1 cellular context compared by ENCODE assay signal in the genomic region with DNA sequence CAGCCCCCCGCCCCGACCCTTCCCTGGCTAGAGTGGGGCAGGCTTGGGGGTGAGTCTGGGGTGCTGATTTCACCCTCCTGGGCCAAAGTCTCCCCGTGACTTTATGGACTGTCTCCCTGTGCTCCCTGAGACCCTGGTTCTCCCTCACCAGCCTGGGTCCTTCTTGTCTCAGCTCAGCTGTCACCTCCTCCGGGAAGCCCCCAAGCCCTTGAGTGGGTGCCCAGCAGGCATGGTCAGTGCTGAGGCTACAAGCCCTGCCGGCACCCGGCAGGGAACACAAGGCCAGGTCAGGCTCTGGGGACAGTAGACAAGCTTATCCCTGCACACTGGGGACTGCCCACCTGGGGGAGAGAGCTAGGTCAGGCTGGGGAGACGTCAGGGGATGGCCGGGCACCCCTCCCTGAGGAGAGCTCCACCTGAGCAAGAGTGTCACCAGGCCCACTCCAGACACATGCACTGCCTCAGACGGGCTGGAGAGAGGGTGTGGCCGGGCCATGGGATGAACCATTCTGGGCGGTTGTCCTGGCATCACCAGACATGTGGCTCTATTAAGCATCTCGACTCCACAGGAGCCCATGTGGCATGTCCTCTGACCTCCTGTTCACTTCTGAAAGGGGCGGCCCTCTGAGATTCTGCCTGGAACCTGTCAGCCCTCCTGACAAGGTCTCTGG.
A peak's percentile ranks its signal among the peaks of the same experiment; 100 is the strongest.
TF ChIP-seq lines count a peak whose summit lies in the region.

No MANE protein-coding gene starts in this region.

TF ChIP-seq in K562, 482 proteins besides CTCF, POLR2A, EP300 and RAD21 (continued from another document and continues in another):
- TF ChIP-seq, protein P1, sequence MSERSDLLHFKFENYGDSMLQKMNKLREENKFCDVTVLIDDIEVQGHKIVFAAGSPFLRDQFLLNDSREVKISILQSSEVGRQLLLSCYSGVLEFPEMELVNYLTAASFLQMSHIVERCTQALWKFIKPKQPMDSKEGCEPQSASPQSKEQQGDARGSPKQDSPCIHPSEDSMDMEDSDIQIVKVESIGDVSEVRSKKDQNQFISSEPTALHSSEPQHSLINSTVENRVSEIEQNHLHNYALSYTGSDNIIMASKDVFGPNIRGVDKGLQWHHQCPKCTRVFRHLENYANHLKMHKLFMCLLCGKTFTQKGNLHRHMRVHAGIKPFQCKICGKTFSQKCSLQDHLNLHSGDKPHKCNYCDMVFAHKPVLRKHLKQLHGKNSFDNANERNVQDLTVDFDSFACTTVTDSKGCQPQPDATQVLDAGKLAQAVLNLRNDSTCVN (CRISPR knock-in tag; IDR thresholded peaks at IDR 0.05): no peak
- TF ChIP-seq EP400 (IDR thresholded peaks at IDR 0.05) (no peak), FOXJ3 (CRISPR knock-in tag; IDR thresholded peaks at IDR 0.05) (no peak), CBX8 (IDR thresholded peaks at IDR 0.05; ENCODE audit: borderline replicate concordance, extremely low read depth, low read depth, low read length, poor library complexity, severe bottlenecking) (no peak), PHF20 (IDR thresholded peaks at IDR 0.05; ENCODE audit: partially characterized antibody) (no peak), ZNF584 (CRISPR knock-in tag; IDR thresholded peaks at IDR 0.05; ENCODE audit: low read depth) (no peak), ZFP36 (IDR thresholded peaks at IDR 0.05; ENCODE audit: low read depth, low read length, partially characterized antibody) (peak; percentile 74), SREBF2 (CRISPR knock-in tag; IDR thresholded peaks at IDR 0.05) (no peak), NFATC3 (IDR thresholded peaks at IDR 0.05) (no peak), NCOA6 (IDR thresholded peaks at IDR 0.05) (no peak), FOXP1 (CRISPR knock-in tag; IDR thresholded peaks at IDR 0.05) (peak; percentile 78), ZC3H8 (IDR thresholded peaks at IDR 0.05) (no peak), ZNF408 (CRISPR knock-in tag; IDR thresholded peaks at IDR 0.05; ENCODE audit: low read depth) (no peak), ZSCAN29 (IDR thresholded peaks at IDR 0.05) (no peak), HSF4 (CRISPR knock-in tag; IDR thresholded peaks at IDR 0.05; ENCODE audit: borderline replicate concordance) (no peak), JUN (IDR thresholded peaks at IDR 0.05; ENCODE audit: borderline replicate concordance, low read depth, low read length) (no peak), JUN (CRISPR knock-in tag; IDR thresholded peaks at IDR 0.05; ENCODE audit: borderline replicate concordance) (peak; percentile 92; the same call in 1 of the 2 replicates), ZNF217 (CRISPR knock-in tag; IDR thresholded peaks at IDR 0.05) (no peak), MCM2 (IDR thresholded peaks at IDR 0.05; ENCODE audit: low read depth) (no peak), NFIC (IDR thresholded peaks at IDR 0.05) (no peak), FOXA1 (IDR thresholded peaks at IDR 0.05; ENCODE audit: borderline replicate concordance) (no peak), NFE2L1 (tag; IDR thresholded peaks at IDR 0.05; ENCODE audit: borderline replicate concordance, low read depth) (no peak), NR4A1 (CRISPR knock-in tag; IDR thresholded peaks at IDR 0.05) (no peak), NR4A1 (tag; IDR thresholded peaks at IDR 0.05) (no peak), ZBTB7A (IDR thresholded peaks at IDR 0.05; ENCODE audit: borderline replicate concordance, control insufficient read depth, low read depth, low read length) (no peak), SIN3A (IDR thresholded peaks at IDR 0.05; ENCODE audit: borderline replicate concordance in 2 of 2, control insufficient read depth in 1 of 2, low read depth in 2 of 2, low read length in 2 of 2) (no peak), RBBP5 (IDR thresholded peaks at IDR 0.05; ENCODE audit: borderline replicate concordance, insufficient read depth, low read length, poor library complexity, severe bottlenecking) (peak; percentile 22), ZNF551 (CRISPR knock-in tag; IDR thresholded peaks at IDR 0.05) (no peak), ZZZ3 (IDR thresholded peaks at IDR 0.05) (no peak), ZNF764 (CRISPR knock-in tag; IDR thresholded peaks at IDR 0.05; ENCODE audit: low read depth) (no peak), ESRRA (IDR thresholded peaks at IDR 0.05; ENCODE audit: borderline replicate concordance, low read depth) (no peak), ILF3 (IDR thresholded peaks at IDR 0.05; ENCODE audit: borderline replicate concordance) (no peak), GABPA (tag; conservative IDR thresholded peaks at IDR 0.05; ENCODE audit: low read depth) (no peak), FOXM1 (IDR thresholded peaks at IDR 0.05; ENCODE audit: low read depth) (no peak), FOXM1 (CRISPR knock-in tag; IDR thresholded peaks at IDR 0.05; ENCODE audit: low read depth) (no peak), C11orf30 (IDR thresholded peaks at IDR 0.05; ENCODE audit: low read depth) (no peak), ZNF274 (IDR thresholded peaks at IDR 0.05; ENCODE audit: borderline replicate concordance, low read depth, low read length) (no peak), FOXK2 (conservative IDR thresholded peaks at IDR 0.05 in 1 of 2, IDR thresholded peaks at IDR 0.05 in 1 of 2; ENCODE audit: low read depth in 2 of 2) (no peak), U2AF2 (optimal IDR thresholded peaks at IDR 0.05; ENCODE audit: low read depth, low read length) (no peak)
- TF ChIP-seq, protein P2, sequence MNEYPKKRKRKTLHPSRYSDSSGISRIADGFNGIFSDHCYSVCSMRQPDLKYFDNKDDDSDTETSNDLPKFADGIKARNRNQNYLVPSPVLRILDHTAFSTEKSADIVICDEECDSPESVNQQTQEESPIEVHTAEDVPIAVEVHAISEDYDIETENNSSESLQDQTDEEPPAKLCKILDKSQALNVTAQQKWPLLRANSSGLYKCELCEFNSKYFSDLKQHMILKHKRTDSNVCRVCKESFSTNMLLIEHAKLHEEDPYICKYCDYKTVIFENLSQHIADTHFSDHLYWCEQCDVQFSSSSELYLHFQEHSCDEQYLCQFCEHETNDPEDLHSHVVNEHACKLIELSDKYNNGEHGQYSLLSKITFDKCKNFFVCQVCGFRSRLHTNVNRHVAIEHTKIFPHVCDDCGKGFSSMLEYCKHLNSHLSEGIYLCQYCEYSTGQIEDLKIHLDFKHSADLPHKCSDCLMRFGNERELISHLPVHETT (CRISPR knock-in tag; conservative IDR thresholded peaks at IDR 0.05 in 1 of 2, IDR thresholded peaks at IDR 0.05 in 1 of 2): no peak
- TF ChIP-seq, protein P3, sequence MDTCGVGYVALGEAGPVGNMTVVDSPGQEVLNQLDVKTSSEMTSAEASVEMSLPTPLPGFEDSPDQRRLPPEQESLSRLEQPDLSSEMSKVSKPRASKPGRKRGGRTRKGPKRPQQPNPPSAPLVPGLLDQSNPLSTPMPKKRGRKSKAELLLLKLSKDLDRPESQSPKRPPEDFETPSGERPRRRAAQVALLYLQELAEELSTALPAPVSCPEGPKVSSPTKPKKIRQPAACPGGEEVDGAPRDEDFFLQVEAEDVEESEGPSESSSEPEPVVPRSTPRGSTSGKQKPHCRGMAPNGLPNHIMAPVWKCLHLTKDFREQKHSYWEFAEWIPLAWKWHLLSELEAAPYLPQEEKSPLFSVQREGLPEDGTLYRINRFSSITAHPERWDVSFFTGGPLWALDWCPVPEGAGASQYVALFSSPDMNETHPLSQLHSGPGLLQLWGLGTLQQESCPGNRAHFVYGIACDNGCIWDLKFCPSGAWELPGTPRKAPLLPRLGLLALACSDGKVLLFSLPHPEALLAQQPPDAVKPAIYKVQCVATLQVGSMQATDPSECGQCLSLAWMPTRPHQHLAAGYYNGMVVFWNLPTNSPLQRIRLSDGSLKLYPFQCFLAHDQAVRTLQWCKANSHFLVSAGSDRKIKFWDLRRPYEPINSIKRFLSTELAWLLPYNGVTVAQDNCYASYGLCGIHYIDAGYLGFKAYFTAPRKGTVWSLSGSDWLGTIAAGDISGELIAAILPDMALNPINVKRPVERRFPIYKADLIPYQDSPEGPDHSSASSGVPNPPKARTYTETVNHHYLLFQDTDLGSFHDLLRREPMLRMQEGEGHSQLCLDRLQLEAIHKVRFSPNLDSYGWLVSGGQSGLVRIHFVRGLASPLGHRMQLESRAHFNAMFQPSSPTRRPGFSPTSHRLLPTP (IDR thresholded peaks at IDR 0.05; ENCODE audit: borderline replicate concordance, extremely low read depth, insufficient read length): no peak
- TF ChIP-seq, protein P4, sequence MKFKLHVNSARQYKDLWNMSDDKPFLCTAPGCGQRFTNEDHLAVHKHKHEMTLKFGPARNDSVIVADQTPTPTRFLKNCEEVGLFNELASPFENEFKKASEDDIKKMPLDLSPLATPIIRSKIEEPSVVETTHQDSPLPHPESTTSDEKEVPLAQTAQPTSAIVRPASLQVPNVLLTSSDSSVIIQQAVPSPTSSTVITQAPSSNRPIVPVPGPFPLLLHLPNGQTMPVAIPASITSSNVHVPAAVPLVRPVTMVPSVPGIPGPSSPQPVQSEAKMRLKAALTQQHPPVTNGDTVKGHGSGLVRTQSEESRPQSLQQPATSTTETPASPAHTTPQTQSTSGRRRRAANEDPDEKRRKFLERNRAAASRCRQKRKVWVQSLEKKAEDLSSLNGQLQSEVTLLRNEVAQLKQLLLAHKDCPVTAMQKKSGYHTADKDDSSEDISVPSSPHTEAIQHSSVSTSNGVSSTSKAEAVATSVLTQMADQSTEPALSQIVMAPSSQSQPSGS (CRISPR knock-in tag; IDR thresholded peaks at IDR 0.05): no peak
- TF ChIP-seq, protein P5, sequence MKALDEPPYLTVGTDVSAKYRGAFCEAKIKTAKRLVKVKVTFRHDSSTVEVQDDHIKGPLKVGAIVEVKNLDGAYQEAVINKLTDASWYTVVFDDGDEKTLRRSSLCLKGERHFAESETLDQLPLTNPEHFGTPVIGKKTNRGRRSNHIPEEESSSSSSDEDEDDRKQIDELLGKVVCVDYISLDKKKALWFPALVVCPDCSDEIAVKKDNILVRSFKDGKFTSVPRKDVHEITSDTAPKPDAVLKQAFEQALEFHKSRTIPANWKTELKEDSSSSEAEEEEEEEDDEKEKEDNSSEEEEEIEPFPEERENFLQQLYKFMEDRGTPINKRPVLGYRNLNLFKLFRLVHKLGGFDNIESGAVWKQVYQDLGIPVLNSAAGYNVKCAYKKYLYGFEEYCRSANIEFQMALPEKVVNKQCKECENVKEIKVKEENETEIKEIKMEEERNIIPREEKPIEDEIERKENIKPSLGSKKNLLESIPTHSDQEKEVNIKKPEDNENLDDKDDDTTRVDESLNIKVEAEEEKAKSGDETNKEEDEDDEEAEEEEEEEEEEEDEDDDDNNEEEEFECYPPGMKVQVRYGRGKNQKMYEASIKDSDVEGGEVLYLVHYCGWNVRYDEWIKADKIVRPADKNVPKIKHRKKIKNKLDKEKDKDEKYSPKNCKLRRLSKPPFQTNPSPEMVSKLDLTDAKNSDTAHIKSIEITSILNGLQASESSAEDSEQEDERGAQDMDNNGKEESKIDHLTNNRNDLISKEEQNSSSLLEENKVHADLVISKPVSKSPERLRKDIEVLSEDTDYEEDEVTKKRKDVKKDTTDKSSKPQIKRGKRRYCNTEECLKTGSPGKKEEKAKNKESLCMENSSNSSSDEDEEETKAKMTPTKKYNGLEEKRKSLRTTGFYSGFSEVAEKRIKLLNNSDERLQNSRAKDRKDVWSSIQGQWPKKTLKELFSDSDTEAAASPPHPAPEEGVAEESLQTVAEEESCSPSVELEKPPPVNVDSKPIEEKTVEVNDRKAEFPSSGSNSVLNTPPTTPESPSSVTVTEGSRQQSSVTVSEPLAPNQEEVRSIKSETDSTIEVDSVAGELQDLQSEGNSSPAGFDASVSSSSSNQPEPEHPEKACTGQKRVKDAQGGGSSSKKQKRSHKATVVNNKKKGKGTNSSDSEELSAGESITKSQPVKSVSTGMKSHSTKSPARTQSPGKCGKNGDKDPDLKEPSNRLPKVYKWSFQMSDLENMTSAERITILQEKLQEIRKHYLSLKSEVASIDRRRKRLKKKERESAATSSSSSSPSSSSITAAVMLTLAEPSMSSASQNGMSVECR (CRISPR knock-in tag; IDR thresholded peaks at IDR 0.05): peak; percentile 52
- TF ChIP-seq, protein P6, sequence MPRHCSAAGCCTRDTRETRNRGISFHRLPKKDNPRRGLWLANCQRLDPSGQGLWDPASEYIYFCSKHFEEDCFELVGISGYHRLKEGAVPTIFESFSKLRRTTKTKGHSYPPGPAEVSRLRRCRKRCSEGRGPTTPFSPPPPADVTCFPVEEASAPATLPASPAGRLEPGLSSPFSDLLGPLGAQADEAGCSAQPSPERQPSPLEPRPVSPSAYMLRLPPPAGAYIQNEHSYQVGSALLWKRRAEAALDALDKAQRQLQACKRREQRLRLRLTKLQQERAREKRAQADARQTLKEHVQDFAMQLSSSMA (CRISPR knock-in tag; IDR thresholded peaks at IDR 0.05): no peak
- TF ChIP-seq, protein P7, sequence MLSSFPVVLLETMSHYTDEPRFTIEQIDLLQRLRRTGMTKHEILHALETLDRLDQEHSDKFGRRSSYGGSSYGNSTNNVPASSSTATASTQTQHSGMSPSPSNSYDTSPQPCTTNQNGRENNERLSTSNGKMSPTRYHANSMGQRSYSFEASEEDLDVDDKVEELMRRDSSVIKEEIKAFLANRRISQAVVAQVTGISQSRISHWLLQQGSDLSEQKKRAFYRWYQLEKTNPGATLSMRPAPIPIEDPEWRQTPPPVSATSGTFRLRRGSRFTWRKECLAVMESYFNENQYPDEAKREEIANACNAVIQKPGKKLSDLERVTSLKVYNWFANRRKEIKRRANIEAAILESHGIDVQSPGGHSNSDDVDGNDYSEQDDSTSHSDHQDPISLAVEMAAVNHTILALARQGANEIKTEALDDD (IDR thresholded peaks at IDR 0.05): no peak
- TF ChIP-seq, protein P8, sequence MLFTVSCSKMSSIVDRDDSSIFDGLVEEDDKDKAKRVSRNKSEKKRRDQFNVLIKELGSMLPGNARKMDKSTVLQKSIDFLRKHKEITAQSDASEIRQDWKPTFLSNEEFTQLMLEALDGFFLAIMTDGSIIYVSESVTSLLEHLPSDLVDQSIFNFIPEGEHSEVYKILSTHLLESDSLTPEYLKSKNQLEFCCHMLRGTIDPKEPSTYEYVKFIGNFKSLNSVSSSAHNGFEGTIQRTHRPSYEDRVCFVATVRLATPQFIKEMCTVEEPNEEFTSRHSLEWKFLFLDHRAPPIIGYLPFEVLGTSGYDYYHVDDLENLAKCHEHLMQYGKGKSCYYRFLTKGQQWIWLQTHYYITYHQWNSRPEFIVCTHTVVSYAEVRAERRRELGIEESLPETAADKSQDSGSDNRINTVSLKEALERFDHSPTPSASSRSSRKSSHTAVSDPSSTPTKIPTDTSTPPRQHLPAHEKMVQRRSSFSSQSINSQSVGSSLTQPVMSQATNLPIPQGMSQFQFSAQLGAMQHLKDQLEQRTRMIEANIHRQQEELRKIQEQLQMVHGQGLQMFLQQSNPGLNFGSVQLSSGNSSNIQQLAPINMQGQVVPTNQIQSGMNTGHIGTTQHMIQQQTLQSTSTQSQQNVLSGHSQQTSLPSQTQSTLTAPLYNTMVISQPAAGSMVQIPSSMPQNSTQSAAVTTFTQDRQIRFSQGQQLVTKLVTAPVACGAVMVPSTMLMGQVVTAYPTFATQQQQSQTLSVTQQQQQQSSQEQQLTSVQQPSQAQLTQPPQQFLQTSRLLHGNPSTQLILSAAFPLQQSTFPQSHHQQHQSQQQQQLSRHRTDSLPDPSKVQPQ (CRISPR knock-in tag; IDR thresholded peaks at IDR 0.05; ENCODE audit: borderline replicate concordance): no peak
- TF ChIP-seq, protein P9, sequence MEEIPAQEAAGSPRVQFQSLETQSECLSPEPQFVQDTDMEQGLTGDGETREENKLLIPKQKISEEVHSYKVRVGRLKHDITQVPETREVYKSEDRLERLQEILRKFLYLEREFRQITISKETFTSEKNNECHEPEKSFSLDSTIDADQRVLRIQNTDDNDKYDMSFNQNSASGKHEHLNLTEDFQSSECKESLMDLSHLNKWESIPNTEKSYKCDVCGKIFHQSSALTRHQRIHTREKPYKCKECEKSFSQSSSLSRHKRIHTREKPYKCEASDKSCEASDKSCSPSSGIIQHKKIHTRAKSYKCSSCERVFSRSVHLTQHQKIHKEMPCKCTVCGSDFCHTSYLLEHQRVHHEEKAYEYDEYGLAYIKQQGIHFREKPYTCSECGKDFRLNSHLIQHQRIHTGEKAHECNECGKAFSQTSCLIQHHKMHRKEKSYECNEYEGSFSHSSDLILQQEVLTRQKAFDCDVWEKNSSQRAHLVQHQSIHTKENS (CRISPR knock-in tag; IDR thresholded peaks at IDR 0.05): no peak
